2 cellular contexts compared by ENCODE assay signal in genomic region chr9:37392272-37392671, GRCh38.
TF ChIP-seq lines count a peak whose summit lies in the region.

No MANE protein-coding gene starts in this region.

TF ChIP-seq in GM23338, 12 proteins besides CTCF, POLR2A, EP300 and RAD21 (continued from another document):
- TF ChIP-seq, protein P1, sequence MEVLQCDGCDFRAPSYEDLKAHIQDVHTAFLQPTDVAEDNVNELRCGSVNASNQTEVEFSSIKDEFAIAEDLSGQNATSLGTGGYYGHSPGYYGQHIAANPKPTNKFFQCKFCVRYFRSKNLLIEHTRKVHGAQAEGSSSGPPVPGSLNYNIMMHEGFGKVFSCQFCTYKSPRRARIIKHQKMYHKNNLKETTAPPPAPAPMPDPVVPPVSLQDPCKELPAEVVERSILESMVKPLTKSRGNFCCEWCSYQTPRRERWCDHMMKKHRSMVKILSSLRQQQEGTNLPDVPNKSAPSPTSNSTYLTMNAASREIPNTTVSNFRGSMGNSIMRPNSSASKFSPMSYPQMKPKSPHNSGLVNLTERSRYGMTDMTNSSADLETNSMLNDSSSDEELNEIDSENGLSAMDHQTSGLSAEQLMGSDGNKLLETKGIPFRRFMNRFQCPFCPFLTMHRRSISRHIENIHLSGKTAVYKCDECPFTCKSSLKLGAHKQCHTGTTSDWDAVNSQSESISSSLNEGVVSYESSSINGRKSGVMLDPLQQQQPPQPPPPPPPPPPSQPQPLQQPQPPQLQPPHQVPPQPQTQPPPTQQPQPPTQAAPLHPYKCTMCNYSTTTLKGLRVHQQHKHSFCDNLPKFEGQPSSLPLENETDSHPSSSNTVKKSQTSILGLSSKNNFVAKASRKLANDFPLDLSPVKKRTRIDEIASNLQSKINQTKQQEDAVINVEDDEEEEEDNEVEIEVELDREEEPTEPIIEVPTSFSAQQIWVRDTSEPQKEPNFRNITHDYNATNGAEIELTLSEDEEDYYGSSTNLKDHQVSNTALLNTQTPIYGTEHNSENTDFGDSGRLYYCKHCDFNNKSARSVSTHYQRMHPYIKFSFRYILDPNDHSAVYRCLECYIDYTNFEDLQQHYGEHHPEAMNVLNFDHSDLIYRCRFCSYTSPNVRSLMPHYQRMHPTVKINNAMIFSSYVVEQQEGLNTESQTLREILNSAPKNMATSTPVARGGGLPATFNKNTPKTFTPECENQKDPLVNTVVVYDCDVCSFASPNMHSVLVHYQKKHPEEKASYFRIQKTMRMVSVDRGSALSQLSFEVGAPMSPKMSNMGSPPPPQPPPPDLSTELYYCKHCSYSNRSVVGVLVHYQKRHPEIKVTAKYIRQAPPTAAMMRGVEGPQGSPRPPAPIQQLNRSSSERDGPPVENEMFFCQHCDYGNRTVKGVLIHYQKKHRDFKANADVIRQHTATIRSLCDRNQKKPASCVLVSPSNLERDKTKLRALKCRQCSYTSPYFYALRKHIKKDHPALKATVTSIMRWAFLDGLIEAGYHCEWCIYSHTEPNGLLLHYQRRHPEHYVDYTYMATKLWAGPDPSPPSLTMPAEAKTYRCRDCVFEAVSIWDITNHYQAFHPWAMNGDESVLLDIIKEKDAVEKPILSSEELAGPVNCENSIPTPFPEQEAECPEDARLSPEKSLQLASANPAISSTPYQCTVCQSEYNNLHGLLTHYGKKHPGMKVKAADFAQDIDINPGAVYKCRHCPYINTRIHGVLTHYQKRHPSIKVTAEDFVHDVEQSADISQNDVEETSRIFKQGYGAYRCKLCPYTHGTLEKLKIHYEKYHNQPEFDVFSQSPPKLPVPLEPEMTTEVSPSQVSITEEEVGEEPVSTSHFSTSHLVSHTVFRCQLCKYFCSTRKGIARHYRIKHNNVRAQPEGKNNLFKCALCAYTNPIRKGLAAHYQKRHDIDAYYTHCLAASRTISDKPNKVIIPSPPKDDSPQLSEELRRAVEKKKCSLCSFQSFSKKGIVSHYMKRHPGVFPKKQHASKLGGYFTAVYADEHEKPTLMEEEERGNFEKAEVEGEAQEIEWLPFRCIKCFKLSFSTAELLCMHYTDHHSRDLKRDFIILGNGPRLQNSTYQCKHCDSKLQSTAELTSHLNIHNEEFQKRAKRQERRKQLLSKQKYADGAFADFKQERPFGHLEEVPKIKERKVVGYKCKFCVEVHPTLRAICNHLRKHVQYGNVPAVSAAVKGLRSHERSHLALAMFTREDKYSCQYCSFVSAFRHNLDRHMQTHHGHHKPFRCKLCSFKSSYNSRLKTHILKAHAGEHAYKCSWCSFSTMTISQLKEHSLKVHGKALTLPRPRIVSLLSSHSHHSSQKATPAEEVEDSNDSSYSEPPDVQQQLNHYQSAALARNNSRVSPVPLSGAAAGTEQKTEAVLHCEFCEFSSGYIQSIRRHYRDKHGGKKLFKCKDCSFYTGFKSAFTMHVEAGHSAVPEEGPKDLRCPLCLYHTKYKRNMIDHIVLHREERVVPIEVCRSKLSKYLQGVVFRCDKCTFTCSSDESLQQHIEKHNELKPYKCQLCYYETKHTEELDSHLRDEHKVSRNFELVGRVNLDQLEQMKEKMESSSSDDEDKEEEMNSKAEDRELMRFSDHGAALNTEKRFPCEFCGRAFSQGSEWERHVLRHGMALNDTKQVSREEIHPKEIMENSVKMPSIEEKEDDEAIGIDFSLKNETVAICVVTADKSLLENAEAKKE (CRISPR knock-in tag; IDR thresholded peaks at IDR 0.05), result no peak
- TF ChIP-seq ETS1 (IDR thresholded peaks at IDR 0.05), result no peak
- no peak for TF ChIP-seq STAT1 (IDR thresholded peaks at IDR 0.05; ENCODE audit: unreplicated experiment)
- no peak for TF ChIP-seq ZNF331 (CRISPR knock-in tag; IDR thresholded peaks at IDR 0.05; ENCODE audit: low read depth)
- no peak for TF ChIP-seq ZNF114 (CRISPR knock-in tag; IDR thresholded peaks at IDR 0.05)
- TF ChIP-seq, protein P2, sequence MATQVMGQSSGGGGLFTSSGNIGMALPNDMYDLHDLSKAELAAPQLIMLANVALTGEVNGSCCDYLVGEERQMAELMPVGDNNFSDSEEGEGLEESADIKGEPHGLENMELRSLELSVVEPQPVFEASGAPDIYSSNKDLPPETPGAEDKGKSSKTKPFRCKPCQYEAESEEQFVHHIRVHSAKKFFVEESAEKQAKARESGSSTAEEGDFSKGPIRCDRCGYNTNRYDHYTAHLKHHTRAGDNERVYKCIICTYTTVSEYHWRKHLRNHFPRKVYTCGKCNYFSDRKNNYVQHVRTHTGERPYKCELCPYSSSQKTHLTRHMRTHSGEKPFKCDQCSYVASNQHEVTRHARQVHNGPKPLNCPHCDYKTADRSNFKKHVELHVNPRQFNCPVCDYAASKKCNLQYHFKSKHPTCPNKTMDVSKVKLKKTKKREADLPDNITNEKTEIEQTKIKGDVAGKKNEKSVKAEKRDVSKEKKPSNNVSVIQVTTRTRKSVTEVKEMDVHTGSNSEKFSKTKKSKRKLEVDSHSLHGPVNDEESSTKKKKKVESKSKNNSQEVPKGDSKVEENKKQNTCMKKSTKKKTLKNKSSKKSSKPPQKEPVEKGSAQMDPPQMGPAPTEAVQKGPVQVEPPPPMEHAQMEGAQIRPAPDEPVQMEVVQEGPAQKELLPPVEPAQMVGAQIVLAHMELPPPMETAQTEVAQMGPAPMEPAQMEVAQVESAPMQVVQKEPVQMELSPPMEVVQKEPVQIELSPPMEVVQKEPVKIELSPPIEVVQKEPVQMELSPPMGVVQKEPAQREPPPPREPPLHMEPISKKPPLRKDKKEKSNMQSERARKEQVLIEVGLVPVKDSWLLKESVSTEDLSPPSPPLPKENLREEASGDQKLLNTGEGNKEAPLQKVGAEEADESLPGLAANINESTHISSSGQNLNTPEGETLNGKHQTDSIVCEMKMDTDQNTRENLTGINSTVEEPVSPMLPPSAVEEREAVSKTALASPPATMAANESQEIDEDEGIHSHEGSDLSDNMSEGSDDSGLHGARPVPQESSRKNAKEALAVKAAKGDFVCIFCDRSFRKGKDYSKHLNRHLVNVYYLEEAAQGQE (IDR thresholded peaks at IDR 0.05; ENCODE audit: unreplicated experiment), result no peak
- no peak for TF ChIP-seq CREB1 (CRISPR knock-in tag; IDR thresholded peaks at IDR 0.05; ENCODE audit: low read depth)
- no peak for TF ChIP-seq POLR2AphosphoS5 (IDR thresholded peaks at IDR 0.05; ENCODE audit: low read depth)
- no peak for TF ChIP-seq NANOG (IDR thresholded peaks at IDR 0.05; ENCODE audit: borderline replicate concordance)

TF ChIP-seq in WTC11, 78 proteins besides CTCF, POLR2A, EP300 and RAD21 (continued from another document):
- no peak for TF ChIP-seq CREM (CRISPR knock-in tag; IDR thresholded peaks at IDR 0.05)
- 0 out of 2 replicates have a peak, but pooled peaks have one; percentile 9 for TF ChIP-seq ZNF423 (CRISPR knock-in tag; IDR thresholded peaks at IDR 0.05)
TF ChIP-seq in WTC11: peak in this region for 4.
